30 cellular contexts compared by ENCODE assay signal in genomic region chr17:47801176-47801765, GRCh38. TPM values are rescaled to one million over a fixed set of nuclear protein-coding genes. Genes with fewer than 3 reads are reported as not detected.
"Had no signal": no experiment of that assay in that cellular context is flagged by ENCODE, and none has a peak within 500 bp of the region (broad histone marks: within the 10 kb centered on the region; RNA-seq: fewer than 3 reads in every experiment).

No MANE protein-coding gene starts in this region.

- H3K36me3 ChIP-seq: esophagus squamous epithelium, ovary, prostate gland, WERI-Rb-1 had no signal

- H3K4me3 ChIP-seq: esophagus squamous epithelium, ovary, prostate gland, smooth muscle cell, tibial nerve had no signal

- H3K27ac Mint-ChIP-seq: activated T-cell treated with anti-CD3 and anti-CD28 coated beads, Interleukin-2, amount 50 U/mL, for 72 hours; dendritic cell treated with granulocyte-macrophage colony-stimulating factor and Interleukin-4, amounts not matched to agents 40 ng/mL and 50 ng/mL, for 4 days; nephron progenitor cell; stimulated activated memory B cell treated with anti-CD40 and anti-IgM and Interleukin-4, amounts not matched to agents 10 μg/mL and 1 μg/mL and 100 μg/mL, for 72 hours; T-helper 17 cell had no signal

- DNase-seq: activated CD4-positive, alpha-beta T cell treated with anti-CD3 and anti-CD28 coated beads for 48 hours; activated CD4-positive, alpha-beta T cell treated with anti-CD3 and anti-CD28 coated beads, Interleukin-2, amount 50 U/mL, for 48 hours; activated naive CD4-positive, alpha-beta T cell treated with anti-CD3 and anti-CD28 coated beads, Interleukin-2, amount 50 U/mL, for 16 hours; activated T-cell treated with anti-CD3 and anti-CD28 coated beads, Interleukin-2, amount 50 U/mL, for 72 hours; amniotic stem cell; caudate nucleus; effector CD4-positive, alpha-beta T cell; esophagus squamous epithelium; foreskin melanocyte; left cardiac atrium; mammary epithelial cell; nephron progenitor cell; ovary; stimulated activated CD4-positive, alpha-beta T cell treated with anti-CD3 and anti-CD28 coated beads, Interleukin-1b, Interleukin-23, amount 100 ng/mL, for 48 hours; stimulated activated CD4-positive, alpha-beta T cell treated with anti-CD3 and anti-CD28 coated beads, Interleukin-4, amount 100 ng/mL, for 4 hours; stimulated activated CD8-positive, alpha-beta memory T cell treated with anti-CD3 and anti-CD28 coated beads, Interleukin-4, amount 100 ng/mL, for 48 hours; T-helper 17 cell; T1000; WERI-Rb-1 had no signal

- H3K4me3 Mint-ChIP-seq: activated T-cell treated with anti-CD3 and anti-CD28 coated beads, Interleukin-2, amount 50 U/mL, for 72 hours; dendritic cell treated with granulocyte-macrophage colony-stimulating factor and Interleukin-4, amounts not matched to agents 40 ng/mL and 50 ng/mL, for 4 days; nephron progenitor cell; stimulated activated memory B cell treated with anti-CD40 and anti-IgM and Interleukin-4, amounts not matched to agents 10 μg/mL and 1 μg/mL and 100 μg/mL, for 72 hours; T-helper 17 cell had no signal

- H3K27me3 ChIP-seq: ovary, tibial nerve had no signal

- H3K4me1 ChIP-seq: esophagus squamous epithelium, prostate gland, tibial nerve had no signal

- H3K9me3 ChIP-seq: esophagus squamous epithelium, ovary, prostate gland, tibial nerve had no signal

- H3K4me1 Mint-ChIP-seq: nephron progenitor cell; stimulated activated memory B cell treated with anti-CD40 and anti-IgM and Interleukin-4, amounts not matched to agents 10 μg/mL and 1 μg/mL and 100 μg/mL, for 72 hours had no signal

- H3K4me2 ChIP-seq: smooth muscle cell had no signal

- H3K9me3 Mint-ChIP-seq: activated T-cell treated with anti-CD3 and anti-CD28 coated beads, Interleukin-2, amount 50 U/mL, for 72 hours; dendritic cell treated with granulocyte-macrophage colony-stimulating factor and Interleukin-4, amounts not matched to agents 40 ng/mL and 50 ng/mL, for 4 days; nephron progenitor cell; stimulated activated memory B cell treated with anti-CD40 and anti-IgM and Interleukin-4, amounts not matched to agents 10 μg/mL and 1 μg/mL and 100 μg/mL, for 72 hours had no signal

- FAIRE-seq: endometrium, islet of Langerhans had no signal

- ATAC-seq: activated CD4-positive, CD25-positive, alpha-beta regulatory T cell treated with anti-CD3 and anti-CD28 coated beads, Interleukin-2, amount 50 U/mL, for 24 hours; left cardiac atrium; stimulated activated memory B cell treated with anti-CD40 and anti-IgM and Interleukin-4, amounts not matched to agents 10 μg/mL and 1 μg/mL and 100 μg/mL, for 72 hours; T-helper 17 cell had no signal

- H3K27ac ChIP-seq: epithelial cell of prostate, esophagus squamous epithelium, ovary, prostate gland, tibial nerve, WERI-Rb-1 had no signal

RNA-seq across cellular contexts. Expression of gene LRRC46, which starts 30.2 kb away (rescaled TPM):
- total RNA-seq: glomerular endothelial cell, left cardiac atrium, smooth muscle cell, urinary bladder had no signal
